Comparison of ENCODE assay signal across 17 cellular contexts in genomic region chr1:24921938-24922662, GRCh38. TPM values are rescaled to one million over a fixed set of nuclear protein-coding genes. Genes with fewer than 3 reads are reported as not detected.
A peak's percentile ranks its signal among the peaks of the same experiment; 100 is the strongest.
DNase-seq lines count a peak whose midpoint lies in the region; ATAC-seq and TF ChIP-seq lines count a peak whose summit lies in the region.
"Had no signal": no experiment of that assay in that cellular context is flagged by ENCODE, and none has a peak within 500 bp of the region (broad histone marks: within the 10 kb centered on the region; RNA-seq: fewer than 3 reads in every experiment).

No MANE protein-coding gene starts in this region.

- H3K4me3 Mint-ChIP-seq in activated T-cell treated with anti-CD3 and anti-CD28 coated beads, Interleukin-2, amount 50 U/mL, for 24 hours: peak overlapping the region; percentile 98
- no peak overlapping the region for H3K4me3 Mint-ChIP-seq in activated naive CD8-positive, alpha-beta T cell treated with anti-CD3 and anti-CD28 coated beads, Interleukin-2, amount 10 ng/mL, durations not matched to agents 7 days and 5 days
- H3K4me3 Mint-ChIP-seq: mesothelial cell of epicardium had no signal

- H3K27ac Mint-ChIP-seq in activated T-cell treated with anti-CD3 and anti-CD28 coated beads, Interleukin-2, amount 50 U/mL, for 24 hours: peak overlapping the region; percentile 96
- peak overlapping the region; percentile 65 for H3K27ac Mint-ChIP-seq in activated naive CD8-positive, alpha-beta T cell treated with anti-CD3 and anti-CD28 coated beads, Interleukin-2, amount 10 ng/mL, durations not matched to agents 7 days and 5 days
- H3K27ac Mint-ChIP-seq: mesothelial cell of epicardium had no signal

- 79 to 87% (median 82%) methylated on average over 9 of the region's 9 CpGs for WGBS in spleen, 5 donors

- H3K4me1 ChIP-seq in Peyer's patch: peaks cover 0 to 33% (median 16%) of the 10 kb centered on the region in 4 donors
- H3K4me1 ChIP-seq in spleen: peaks cover 42 to 100% (median 79%) of the 10 kb centered on the region in 6 donors
- H3K4me1 ChIP-seq: Caco-2 had no signal

- H3K4me3 ChIP-seq in Peyer's patch (no peak overlapping the region), spleen (no peak overlapping the region)
- H3K4me3 ChIP-seq: suprapubic skin had no signal

- H3K36me3 ChIP-seq in Peyer's patch (no peaks in the 10 kb centered on the region), spleen (peaks cover 0 to 91% (median 26%) of the 10 kb centered on the region in 6 donors)
- H3K36me3 ChIP-seq: suprapubic skin had no signal

- peaks cover 100% of the 10 kb centered on the region for H3K36me3 Mint-ChIP-seq in activated T-cell treated with anti-CD3 and anti-CD28 coated beads, Interleukin-2, amount 50 U/mL, for 24 hours (ENCODE audit: low read depth)
- peaks cover 54% of the 10 kb centered on the region for H3K36me3 Mint-ChIP-seq in activated naive CD8-positive, alpha-beta T cell treated with anti-CD3 and anti-CD28 coated beads, Interleukin-2, amount 10 ng/mL, durations not matched to agents 7 days and 5 days
- H3K36me3 Mint-ChIP-seq: mesothelial cell of epicardium had no signal

- TF ChIP-seq POLR2A in Peyer's patch (IDR thresholded peaks at IDR 0.05) (no peak), spleen (IDR thresholded peaks at IDR 0.05) (no peak)

- no peak for ATAC-seq in activated naive CD8-positive, alpha-beta T cell treated with anti-CD3 and anti-CD28 coated beads, Interleukin-2, amount 10 ng/mL, durations not matched to agents 7 days and 5 days (ENCODE audit: low read depth)
- no peak for ATAC-seq in HG02981 (IDR thresholded peaks at IDR 0.05; ENCODE audit: unreplicated experiment)
- ATAC-seq: right cardiac atrium had no signal

- H3K27me3 ChIP-seq in Peyer's patch: peaks cover 0 to 13% of the 10 kb centered on the region in 2 donors
- peaks cover 0 to 41% (median 17%) of the 10 kb centered on the region in 7 donors for H3K27me3 ChIP-seq in spleen (replicated peaks in 1 of 7)

- POLR2A ChIA-PET in activated naive CD8-positive, alpha-beta T cell treated with anti-CD3 and anti-CD28 coated beads, Interleukin-2, amount 10 ng/mL, durations not matched to agents 7 days and 5 days (lab: Charles Lee): interaction anchor here (0.6 to 2.2 kb wide), 4 partner anchors 9 to 1823 kb away, joined by 4 to 8 read pairs (median 5); no protein-coding TSS in a partner anchor

- peaks cover 96% of the 10 kb centered on the region for H3K4me1 Mint-ChIP-seq in activated T-cell treated with anti-CD3 and anti-CD28 coated beads, Interleukin-2, amount 50 U/mL, for 24 hours (ENCODE audit: low read depth)
- peaks cover 68% of the 10 kb centered on the region for H3K4me1 Mint-ChIP-seq in activated naive CD8-positive, alpha-beta T cell treated with anti-CD3 and anti-CD28 coated beads, Interleukin-2, amount 10 ng/mL, durations not matched to agents 7 days and 5 days

- peak overlapping the region in 3 of 4 donors; percentile 2 to 98 (median 37) for H3K27ac ChIP-seq in Peyer's patch
- peak overlapping the region in 7 of 8 donors; percentile 11 to 99 (median 94) for H3K27ac ChIP-seq in spleen
- H3K27ac ChIP-seq: suprapubic skin had no signal

- intact Hi-C loops in spleen (cut with DNase I; ENCODE audit: low total_unique reads): no loop called here

- no peaks in the 10 kb centered on the region for H3K27me3 Mint-ChIP-seq in activated T-cell treated with anti-CD3 and anti-CD28 coated beads, Interleukin-2, amount 50 U/mL, for 24 hours
- H3K27me3 Mint-ChIP-seq in activated naive CD8-positive, alpha-beta T cell treated with anti-CD3 and anti-CD28 coated beads, Interleukin-2, amount 10 ng/mL, durations not matched to agents 7 days and 5 days: no peaks in the 10 kb centered on the region

- TF ChIP-seq CTCF in Peyer's patch (IDR thresholded peaks at IDR 0.05) (no peak), spleen (IDR thresholded peaks at IDR 0.05 in 8 of 11, conservative IDR thresholded peaks at IDR 0.05 in 3 of 11) (no peak)

- no peaks in the 10 kb centered on the region for H3K9me3 ChIP-seq in Peyer's patch
- no peaks in the 10 kb centered on the region for H3K9me3 ChIP-seq in spleen
- H3K9me3 ChIP-seq: Caco-2, suprapubic skin had no signal

- H3K9me3 Mint-ChIP-seq in activated T-cell treated with anti-CD3 and anti-CD28 coated beads, Interleukin-2, amount 50 U/mL, for 24 hours: no peaks in the 10 kb centered on the region
- H3K9me3 Mint-ChIP-seq in activated naive CD8-positive, alpha-beta T cell treated with anti-CD3 and anti-CD28 coated beads, Interleukin-2, amount 10 ng/mL, durations not matched to agents 7 days and 5 days: no peaks in the 10 kb centered on the region
- H3K9me3 Mint-ChIP-seq: mesothelial cell of epicardium had no signal

- DNase-seq in activated T-cell treated with anti-CD3 and anti-CD28 coated beads, Interleukin-2, amount 50 U/mL, for 24 hours: no peak
- no peak for DNase-seq in activated T-cell treated with anti-CD3 and anti-CD28 coated beads, Interleukin-2, amount 50 U/mL, for 48 hours
- DNase-seq in Peyer's patch (no peak), spleen (no peak), NCI-H146 treated with DMSO at 0.1 percent for 48 hours (lab: John Stamatoyannopoulos, UW; ENCODE audit: unreplicated experiment) (no peak), NCI-H2081 treated with DMSO at 0.1 percent for 48 hours (lab: John Stamatoyannopoulos, UW) (no peak)
- DNase-seq in activated naive CD8-positive, alpha-beta T cell treated with anti-CD3 and anti-CD28 coated beads, Interleukin-2, amount 10 ng/mL, durations not matched to agents 7 days and 5 days: no peak
- DNase-seq: Caco-2, HCEC 1CT, NCI-H1417, NCI-H446, right cardiac atrium had no signal

RNA-seq across cellular contexts. Expression of gene RUNX3, which starts 8.0 kb away (rescaled TPM):
- 1 to 10 TPM; 2.1 to 9.9 (median 6.0) TPM for total RNA-seq in Peyer's patch
- 100 to 1,000 TPM; 172 TPM for total RNA-seq in activated naive CD8-positive, alpha-beta T cell treated with anti-CD3 and anti-CD28 coated beads, Interleukin-2, amount 10 ng/mL, durations not matched to agents 7 days and 5 days
- total RNA-seq in spleen: 10 to 100 TPM; 38.1 to 76.3 (median 52.3) TPM
- 10 to 100 TPM; 17.3 to 22.1 (median 18.2) TPM for polyA plus RNA-seq in spleen
- total RNA-seq: fibroblast of villous mesenchyme had no signal
- polyA plus RNA-seq: AG04450 had no signal
